29 cellular contexts compared by ENCODE assay signal in genomic region chr3:106528932-106529331, GRCh38.
"Had no signal": no experiment of that assay in that cellular context is flagged by ENCODE, and none has a peak within 500 bp of the region (broad histone marks: within the 10 kb centered on the region; RNA-seq: fewer than 3 reads in every experiment).

No MANE protein-coding gene starts in this region.

- H3K4me1 ChIP-seq: body of pancreas, colonic mucosa had no signal

- ATAC-seq: activated CD8-positive, alpha-beta T cell treated with anti-CD3 and anti-CD28 coated beads for 36 hours; body of pancreas; esophagus mucosa had no signal

- DNase-seq: activated CD4-positive, alpha-beta T cell treated with anti-CD3 and anti-CD28 coated beads, Interleukin-2, amount 10 ng/mL, durations not matched to agents 7 days and 5 days; activated CD4-positive, alpha-beta T cell treated with anti-CD3 and anti-CD28 coated beads, Interleukin-2, amount 50 U/mL, for 48 hours; activated CD4-positive, CD25-positive, alpha-beta regulatory T cell; activated CD4-positive, CD25-positive, alpha-beta regulatory T cell treated with anti-CD3 and anti-CD28 coated beads, Interleukin-2, amount 50 U/mL, for 72 hours; activated CD8-positive, alpha-beta memory T cell treated with anti-CD3 and anti-CD28 coated beads for 24 hours; activated CD8-positive, alpha-beta T cell treated with anti-CD3 and anti-CD28 coated beads for 36 hours; activated effector memory CD4-positive, alpha-beta T cell treated with anti-CD3 and anti-CD28 coated beads, Interleukin-2, amount 50 U/mL, for 16 hours; activated naive CD4-positive, alpha-beta T cell treated with anti-CD3 and anti-CD28 coated beads for 36 hours; activated naive CD8-positive, alpha-beta T cell treated with anti-CD3 and anti-CD28 coated beads, Interleukin-2, amount 10 ng/mL, durations not matched to agents 7 days and 5 days; activated T-cell treated with anti-CD3 and anti-CD28 coated beads, Interleukin-2, amount 50 U/mL, for 1 hour; activated T-cell treated with anti-CD3 and anti-CD28 coated beads, Interleukin-2, amount 50 U/mL, for 72 hours; amniotic stem cell; anterior cingulate cortex; body of pancreas; caudate nucleus; colonic mucosa; dorsolateral prefrontal cortex; effector memory CD4-positive, alpha-beta T cell; endodermal cell; foreskin fibroblast; head of caudate nucleus; hippocampal formation; T-helper 2 cell had no signal

- H3K4me3 Mint-ChIP-seq: activated CD4-positive, alpha-beta T cell treated with anti-CD3 and anti-CD28 coated beads for 36 hours; activated CD4-positive, alpha-beta T cell treated with anti-CD3 and anti-CD28 coated beads, Interleukin-2, amount 10 ng/mL, durations not matched to agents 7 days and 5 days; activated CD8-positive, alpha-beta T cell treated with anti-CD3 and anti-CD28 coated beads for 36 hours; activated naive CD4-positive, alpha-beta T cell treated with anti-CD3 and anti-CD28 coated beads for 36 hours; activated naive CD4-positive, alpha-beta T cell treated with anti-CD3 and anti-CD28 coated beads, Interleukin-2, amount 50 U/mL, for 24 hours; activated naive CD8-positive, alpha-beta T cell treated with anti-CD3 and anti-CD28 coated beads, Interleukin-2, amount 10 ng/mL, durations not matched to agents 7 days and 5 days; dendritic cell treated with granulocyte-macrophage colony-stimulating factor and Interleukin-4, amounts not matched to agents 40 ng/mL and 50 ng/mL, for 4 days; endodermal cell had no signal

- H3K4me1 Mint-ChIP-seq: activated naive CD4-positive, alpha-beta T cell treated with anti-CD3 and anti-CD28 coated beads, Interleukin-2, amount 50 U/mL, for 24 hours; endodermal cell had no signal

- FAIRE-seq: frontal cortex had no signal

- H3K27ac ChIP-seq: body of pancreas, colonic mucosa, dorsolateral prefrontal cortex had no signal

- H3K9me3 ChIP-seq: body of pancreas, colonic mucosa had no signal

- H3K36me3 Mint-ChIP-seq: activated naive CD4-positive, alpha-beta T cell treated with anti-CD3 and anti-CD28 coated beads, Interleukin-2, amount 50 U/mL, for 24 hours had no signal

- H3K27ac Mint-ChIP-seq: activated CD4-positive, alpha-beta T cell treated with anti-CD3 and anti-CD28 coated beads, Interleukin-2, amount 10 ng/mL, durations not matched to agents 7 days and 5 days; activated CD8-positive, alpha-beta T cell treated with anti-CD3 and anti-CD28 coated beads for 36 hours; activated naive CD4-positive, alpha-beta T cell treated with anti-CD3 and anti-CD28 coated beads for 36 hours; activated naive CD4-positive, alpha-beta T cell treated with anti-CD3 and anti-CD28 coated beads, Interleukin-2, amount 50 U/mL, for 24 hours; activated naive CD8-positive, alpha-beta T cell treated with anti-CD3 and anti-CD28 coated beads, Interleukin-2, amount 10 ng/mL, durations not matched to agents 7 days and 5 days; activated T-cell treated with anti-CD3 and anti-CD28 coated beads, Interleukin-2, amount 50 U/mL, for 72 hours; activated T-helper 2 cell treated with anti-CD3 and anti-CD28 coated beads, Interferon-gamma antibody, Interleukin-2, Interleukin-4, amounts not matched to agents 10 μg/mL and 5 μg/mL and 100 μg/mL, durations not matched to agents 14 hours and 24 hours and 36 hours; dendritic cell treated with granulocyte-macrophage colony-stimulating factor and Interleukin-4, amounts not matched to agents 40 ng/mL and 50 ng/mL, for 4 days; endodermal cell had no signal

- H3K4me3 ChIP-seq: body of pancreas, colonic mucosa, dorsolateral prefrontal cortex had no signal

- H3K27me3 Mint-ChIP-seq: activated CD4-positive, alpha-beta T cell treated with anti-CD3 and anti-CD28 coated beads for 36 hours; activated CD4-positive, alpha-beta T cell treated with anti-CD3 and anti-CD28 coated beads, Interleukin-2, amount 10 ng/mL, durations not matched to agents 7 days and 5 days; activated CD8-positive, alpha-beta T cell treated with anti-CD3 and anti-CD28 coated beads for 36 hours; activated naive CD8-positive, alpha-beta T cell treated with anti-CD3 and anti-CD28 coated beads, Interleukin-2, amount 10 ng/mL, durations not matched to agents 7 days and 5 days; dendritic cell treated with granulocyte-macrophage colony-stimulating factor and Interleukin-4, amounts not matched to agents 40 ng/mL and 50 ng/mL, for 4 days had no signal

- H3K27me3 ChIP-seq: body of pancreas, colonic mucosa, dorsolateral prefrontal cortex had no signal

- H3K36me3 ChIP-seq: colonic mucosa had no signal

- H3K9me3 Mint-ChIP-seq: activated naive CD4-positive, alpha-beta T cell treated with anti-CD3 and anti-CD28 coated beads, Interleukin-2, amount 50 U/mL, for 24 hours had no signal
